In the genomic region with DNA sequence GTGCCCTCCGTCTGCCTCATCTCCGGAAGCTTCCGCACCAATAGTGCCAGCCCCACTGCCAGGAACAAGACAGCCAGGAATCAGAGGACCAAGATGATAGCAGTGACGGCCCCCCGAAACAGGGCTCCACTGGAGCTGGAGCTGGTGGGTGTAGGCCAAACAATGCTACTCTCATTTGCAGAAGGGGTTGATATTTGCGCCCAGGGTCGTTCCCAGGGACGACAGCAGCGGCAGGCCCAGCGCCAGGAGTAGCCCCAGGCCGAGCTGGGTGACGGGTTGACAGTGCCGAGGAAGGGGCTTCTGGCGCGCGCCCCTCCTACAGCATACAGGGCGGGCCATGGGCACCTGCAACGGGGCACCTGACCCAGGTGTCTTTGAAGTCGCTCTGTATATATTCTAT, we compare ENCODE assay signal across 1 cellular context.
TF ChIP-seq lines count a peak whose summit lies in the region.

No MANE protein-coding gene starts in this region.

TF ChIP-seq in H1, 55 proteins besides CTCF, POLR2A, EP300 and RAD21:
- TF ChIP-seq KDM5A (IDR thresholded peaks at IDR 0.05; ENCODE audit: low read length) (no peak), CBX8 (IDR thresholded peaks at IDR 0.05; ENCODE audit: borderline replicate concordance, low read depth, low read length) (no peak), RXRA (IDR thresholded peaks at IDR 0.05; ENCODE audit: insufficient read depth, low read depth, low read length) (no peak), FOSL1 (IDR thresholded peaks at IDR 0.05; ENCODE audit: insufficient read depth, low read depth, low read length) (no peak), EGR1 (IDR thresholded peaks at IDR 0.05; ENCODE audit: borderline replicate concordance, low read depth, low read length) (no peak), BRCA1 (IDR thresholded peaks at IDR 0.05; ENCODE audit: low read depth, low read length) (no peak), E2F6 (IDR thresholded peaks at IDR 0.05) (no peak), TEAD4 (IDR thresholded peaks at IDR 0.05; ENCODE audit: low read depth, low read length) (no peak), SP2 (IDR thresholded peaks at IDR 0.05; ENCODE audit: low read length) (no peak), RBBP5 (IDR thresholded peaks at IDR 0.05; ENCODE audit: borderline replicate concordance, low read depth, low read length) (no peak), RFX5 (IDR thresholded peaks at IDR 0.05; ENCODE audit: borderline replicate concordance, low read depth, low read length) (no peak), JUND (IDR thresholded peaks at IDR 0.05; ENCODE audit: low read length) (no peak), TAF7 (optimal IDR thresholded peaks at IDR 0.05; ENCODE audit: borderline replicate concordance, low read depth, low read length) (no peak), EZH2 (IDR thresholded peaks at IDR 0.05; ENCODE audit: low read depth, low read length, severe bottlenecking) (no peak), CREB1 (IDR thresholded peaks at IDR 0.05) (no peak), JUN (IDR thresholded peaks at IDR 0.05; ENCODE audit: low read depth, low read length) (no peak), CTBP2 (IDR thresholded peaks at IDR 0.05; ENCODE audit: borderline replicate concordance, insufficient read depth, insufficient read length, low read length) (no peak)
